In genomic region chr14:34012978-34013713, GRCh38 we compare ENCODE assay signal across 8 cellular contexts.
DNase-seq lines count a peak whose midpoint lies in the region; ATAC-seq and TF ChIP-seq lines count a peak whose summit lies in the region.

No MANE protein-coding gene starts in this region.

- no peaks in the 10 kb centered on the region for H3K36me3 ChIP-seq in gastroesophageal sphincter
- H3K36me3 ChIP-seq in tibial nerve, result no peaks in the 10 kb centered on the region

- H3K27ac ChIP-seq in gastroesophageal sphincter (no peak overlapping the region), tibial nerve (no peak overlapping the region)

- TF ChIP-seq CTCF in natural killer cell (IDR thresholded peaks at IDR 0.05) (no peak), gastroesophageal sphincter (IDR thresholded peaks at IDR 0.05) (no peak), tibial nerve (IDR thresholded peaks at IDR 0.05) (no peak)

- peaks cover 0 to 3% of the 10 kb centered on the region in 2 donors for H3K27me3 Mint-ChIP-seq in natural killer cell treated with Interleukin-12 subunit alpha and Interleukin-12 subunit beta and Interleukin-15 and Interleukin-18, amount 100 ng/mL, for 72 hours
- H3K27me3 Mint-ChIP-seq in natural killer cell (ENCODE audit: low read depth in 2 of 2), result no peaks in the 10 kb centered on the region
- H3K27me3 Mint-ChIP-seq in T-helper 1 cell treated with Interleukin-12 subunit alpha and Interleukin-12 subunit beta and Interleukin-4 antibody, amounts not matched to agents 30 μg/mL and 1 μg/mL, for 36 hours (ENCODE audit: low read depth), result peaks cover 5% of the 10 kb centered on the region

- H3K9me3 ChIP-seq in gastroesophageal sphincter (no peaks in the 10 kb centered on the region), tibial nerve (no peaks in the 10 kb centered on the region)

- no peaks in the 10 kb centered on the region for H3K9me3 Mint-ChIP-seq in natural killer cell treated with Interleukin-12 subunit alpha and Interleukin-12 subunit beta and Interleukin-15 and Interleukin-18, amount 100 ng/mL, for 72 hours
- peaks cover 0 to 2% of the 10 kb centered on the region in 2 donors for H3K9me3 Mint-ChIP-seq in natural killer cell
- H3K9me3 Mint-ChIP-seq in T-helper 1 cell treated with Interleukin-12 subunit alpha and Interleukin-12 subunit beta and Interleukin-4 antibody, amounts not matched to agents 30 μg/mL and 1 μg/mL, for 36 hours, result peaks cover 15% of the 10 kb centered on the region

- WGBS in gastroesophageal sphincter (ENCODE audit: low coverage in 1 of 2), 2 donors, result 54 to 86% methylated on average over 8 to 9 of the region's 9 CpGs
- 67 to 68% methylated on average over 9 of the region's 9 CpGs for WGBS in tibial nerve, 2 donors

- H3K27me3 ChIP-seq in gastroesophageal sphincter, result no peaks in the 10 kb centered on the region
- no peaks in the 10 kb centered on the region for H3K27me3 ChIP-seq in tibial nerve

- intact Hi-C loops in natural killer cell (cut with micrococcal nuclease), result no loop called here

- H3K4me3 Mint-ChIP-seq in natural killer cell treated with Interleukin-12 subunit alpha and Interleukin-12 subunit beta and Interleukin-15 and Interleukin-18, amount 100 ng/mL, for 72 hours, result no peak overlapping the region
- H3K4me3 Mint-ChIP-seq in natural killer cell, result no peak overlapping the region
- H3K4me3 Mint-ChIP-seq in T-helper 1 cell treated with Interleukin-12 subunit alpha and Interleukin-12 subunit beta and Interleukin-4 antibody, amounts not matched to agents 30 μg/mL and 1 μg/mL, for 36 hours, result peak overlapping the region; percentile 51

- no peak for DNase-seq in natural killer cell treated with Interleukin-12 subunit alpha and Interleukin-12 subunit beta and Interleukin-15 and Interleukin-18, amount 100 ng/mL, for 72 hours (ENCODE audit: low spot score)
- DNase-seq in natural killer cell (no peak), cortex of kidney (lab: John Stamatoyannopoulos, UW) (no peak), tibial nerve (ENCODE audit: low spot score in 2 of 2) (no peak), occipital lobe (lab: John Stamatoyannopoulos, UW) (no peak)

- TF ChIP-seq EP300 in gastroesophageal sphincter (IDR thresholded peaks at IDR 0.05) (no peak), tibial nerve (IDR thresholded peaks at IDR 0.05) (peak in 1 of 2 donors; percentile 10)

- peak; percentile 56 to 78 for ATAC-seq in natural killer cell treated with Interleukin-12 subunit alpha and Interleukin-12 subunit beta and Interleukin-15 and Interleukin-18, amount 100 ng/mL, for 72 hours
- ATAC-seq in natural killer cell (no peak), HG03095 (IDR thresholded peaks at IDR 0.05; ENCODE audit: unreplicated experiment) (peak; percentile 81), gastroesophageal sphincter (no peak)

- TF ChIP-seq POLR2A in gastroesophageal sphincter (IDR thresholded peaks at IDR 0.05) (no peak), tibial nerve (IDR thresholded peaks at IDR 0.05) (no peak)

- H3K4me3 ChIP-seq in gastroesophageal sphincter, result no peak overlapping the region
- H3K4me3 ChIP-seq in tibial nerve, result no peak overlapping the region

- no peaks in the 10 kb centered on the region for H3K4me1 ChIP-seq in gastroesophageal sphincter
- peaks cover 0 to 5% (median 0%) of the 10 kb centered on the region in 4 donors for H3K4me1 ChIP-seq in tibial nerve

- H3K4me1 Mint-ChIP-seq in natural killer cell treated with Interleukin-12 subunit alpha and Interleukin-12 subunit beta and Interleukin-15 and Interleukin-18, amount 100 ng/mL, for 72 hours (ENCODE audit: low read depth in 2 of 2), result peaks cover 2 to 10% of the 10 kb centered on the region in 2 donors
- H3K4me1 Mint-ChIP-seq in natural killer cell, result peaks cover 3 to 13% of the 10 kb centered on the region in 2 donors
- H3K4me1 Mint-ChIP-seq in T-helper 1 cell treated with Interleukin-12 subunit alpha and Interleukin-12 subunit beta and Interleukin-4 antibody, amounts not matched to agents 30 μg/mL and 1 μg/mL, for 36 hours (ENCODE audit: low read depth), result peaks cover 33% of the 10 kb centered on the region

- H3K36me3 Mint-ChIP-seq in natural killer cell treated with Interleukin-12 subunit alpha and Interleukin-12 subunit beta and Interleukin-15 and Interleukin-18, amount 100 ng/mL, for 72 hours, result no peaks in the 10 kb centered on the region
- H3K36me3 Mint-ChIP-seq in natural killer cell, result no peaks in the 10 kb centered on the region
- H3K36me3 Mint-ChIP-seq in T-helper 1 cell treated with Interleukin-12 subunit alpha and Interleukin-12 subunit beta and Interleukin-4 antibody, amounts not matched to agents 30 μg/mL and 1 μg/mL, for 36 hours (ENCODE audit: low read depth), result peaks cover 21% of the 10 kb centered on the region

- H3K27ac Mint-ChIP-seq in natural killer cell treated with Interleukin-12 subunit alpha and Interleukin-12 subunit beta and Interleukin-15 and Interleukin-18, amount 100 ng/mL, for 72 hours, result peak overlapping the region in 1 of 2 donors; percentile 78
- no peak overlapping the region for H3K27ac Mint-ChIP-seq in natural killer cell
- H3K27ac Mint-ChIP-seq in T-helper 1 cell treated with Interleukin-12 subunit alpha and Interleukin-12 subunit beta and Interleukin-4 antibody, amounts not matched to agents 30 μg/mL and 1 μg/mL, for 36 hours, result peak overlapping the region; percentile 77

Comparison
In these comparisons a context has a peak if more than half of its experiments do, and no peak if none do; other contexts are left out.
1. ATAC-seq: peak in natural killer cell treated with Interleukin-12 subunit alpha and Interleukin-12 subunit beta and Interleukin-15 and Interleukin-18, amount 100 ng/mL, for 72 hours (2 of 2) and HG03095 (single experiment); none in natural killer cell (0 of 3) and gastroesophageal sphincter (single experiment).